ENCODE assay signal across 1 cellular context in genomic region chr22:38967451-38968450, GRCh38.
TF ChIP-seq lines count a peak whose summit lies in the region.

No MANE protein-coding gene starts in this region.

TF ChIP-seq in K562, 482 proteins besides CTCF, POLR2A, EP300 and RAD21 (continued from another document and continues in another):
- TF ChIP-seq CCAR2 (IDR thresholded peaks at IDR 0.05; ENCODE audit: low read depth, low read length), result no peak
- TF ChIP-seq NCOA2 (IDR thresholded peaks at IDR 0.05; ENCODE audit: partially characterized antibody in 2 of 2), result no peak
- TF ChIP-seq NR2C2 (CRISPR knock-in tag; IDR thresholded peaks at IDR 0.05), result no peak
- TF ChIP-seq NR2C2 (tag; IDR thresholded peaks at IDR 0.05), result peak; percentile 37; the same call in 1 of the 2 replicates
- no peak for TF ChIP-seq JUNB (CRISPR knock-in tag; conservative IDR thresholded peaks at IDR 0.05)
- no peak for TF ChIP-seq ZNF584 (CRISPR knock-in tag; IDR thresholded peaks at IDR 0.05; ENCODE audit: low read depth)
- TF ChIP-seq ETV1 (tag; conservative IDR thresholded peaks at IDR 0.05; ENCODE audit: low read depth), result no peak
- TF ChIP-seq CBX2 (IDR thresholded peaks at IDR 0.05; ENCODE audit: insufficient read depth, low read length, poor library complexity, severe bottlenecking), result no peak
- TF ChIP-seq NUFIP1 (IDR thresholded peaks at IDR 0.05; ENCODE audit: partially characterized antibody), result no peak
- TF ChIP-seq RBM14 (IDR thresholded peaks at IDR 0.05; ENCODE audit: borderline replicate concordance, insufficient read depth, low read depth, low read length), result no peak
- TF ChIP-seq ZNF143 (CRISPR knock-in tag; IDR thresholded peaks at IDR 0.05), result no peak
- TF ChIP-seq CXXC5 (CRISPR knock-in tag; IDR thresholded peaks at IDR 0.05), result no peak
- no peak for TF ChIP-seq TAL1 (IDR thresholded peaks at IDR 0.05)
- TF ChIP-seq FOXJ2 (tag; IDR thresholded peaks at IDR 0.05), result no peak
- no peak for TF ChIP-seq ARID2 (IDR thresholded peaks at IDR 0.05)
- no peak for TF ChIP-seq KDM4B (IDR thresholded peaks at IDR 0.05; ENCODE audit: borderline replicate concordance in 2 of 2, low read depth in 1 of 2)
- TF ChIP-seq C11orf30 (IDR thresholded peaks at IDR 0.05; ENCODE audit: low read depth), result peak; percentile 40; the same call in 1 of the 2 replicates
- TF ChIP-seq KAT8 (IDR thresholded peaks at IDR 0.05; ENCODE audit: low read depth), result no peak
- TF ChIP-seq PRPF4 (IDR thresholded peaks at IDR 0.05; ENCODE audit: insufficient read depth, low read depth, low read length, poor library complexity, severe bottlenecking), result no peak
- TF ChIP-seq ZNF512 (tag; IDR thresholded peaks at IDR 0.05), result no peak
- TF ChIP-seq ZNF263 (CRISPR knock-in tag; IDR thresholded peaks at IDR 0.05; ENCODE audit: borderline replicate concordance), result peak; percentile 84
- TF ChIP-seq E2F8 (IDR thresholded peaks at IDR 0.05; ENCODE audit: low read depth, partially characterized antibody), result no peak
- TF ChIP-seq SUPT5H (IDR thresholded peaks at IDR 0.05), result no peak
- no peak for TF ChIP-seq FOXA1 (IDR thresholded peaks at IDR 0.05; ENCODE audit: borderline replicate concordance)
- TF ChIP-seq TCF7L2 (IDR thresholded peaks at IDR 0.05; ENCODE audit: low read depth, low read length), result no peak
- TF ChIP-seq BDP1 (IDR thresholded peaks at IDR 0.05; ENCODE audit: insufficient read depth, insufficient read length), result no peak
- peak; percentile 23; the same call in 1 of the 2 replicates for TF ChIP-seq VEZF1 (CRISPR knock-in tag; IDR thresholded peaks at IDR 0.05)
- no peak for TF ChIP-seq ZMIZ1 (IDR thresholded peaks at IDR 0.05; ENCODE audit: low read depth in 2 of 2, low read length in 2 of 2)
- no peak for TF ChIP-seq ZNF551 (CRISPR knock-in tag; IDR thresholded peaks at IDR 0.05)
- TF ChIP-seq ATF3 (IDR thresholded peaks at IDR 0.05), result peak; percentile 47; the same call in 1 of the 2 replicates
- no peak for TF ChIP-seq ATF3 (CRISPR knock-in tag; conservative IDR thresholded peaks at IDR 0.05)
- no peak for TF ChIP-seq NONO (IDR thresholded peaks at IDR 0.05; ENCODE audit: low read depth in 2 of 2, low read length in 1 of 2)
- no peak for TF ChIP-seq GTF3C2 (IDR thresholded peaks at IDR 0.05; ENCODE audit: borderline replicate concordance, extremely low read depth, insufficient read length)
- no peak for TF ChIP-seq IFI16 (CRISPR knock-in tag; IDR thresholded peaks at IDR 0.05)
- TF ChIP-seq GTF2A2 (tag; IDR thresholded peaks at IDR 0.05), result no peak
- no peak for TF ChIP-seq KLF16 (IDR thresholded peaks at IDR 0.05)
- TF ChIP-seq MAX (CRISPR knock-in tag; IDR thresholded peaks at IDR 0.05), result 0 out of 2 replicates have a peak, but pooled peaks have one; percentile 29
- TF ChIP-seq BCL6 (CRISPR knock-in tag; IDR thresholded peaks at IDR 0.05), result no peak
- no peak for TF ChIP-seq RBM17 (IDR thresholded peaks at IDR 0.05; ENCODE audit: borderline replicate concordance, low read depth, low read length)
- no peak for TF ChIP-seq ZNF133 (CRISPR knock-in tag; IDR thresholded peaks at IDR 0.05)
- TF ChIP-seq PTRF (tag; IDR thresholded peaks at IDR 0.05), result no peak
- peak; percentile 60; the same call in 1 of the 2 replicates for TF ChIP-seq CEBPG (CRISPR knock-in tag; IDR thresholded peaks at IDR 0.05)
- 0 out of 4 replicates have a peak, but pooled peaks of 1 of the 2 experiments have one; percentile 19 for TF ChIP-seq CEBPG (tag; conservative IDR thresholded peaks at IDR 0.05 in 1 of 2, IDR thresholded peaks at IDR 0.05 in 1 of 2)
- TF ChIP-seq ZNF316 (IDR thresholded peaks at IDR 0.05), result 0 out of 2 replicates have a peak, but pooled peaks have one; percentile 4
- TF ChIP-seq FOXJ3 (CRISPR knock-in tag; IDR thresholded peaks at IDR 0.05), result no peak
- no peak for TF ChIP-seq ZNF436 (CRISPR knock-in tag; IDR thresholded peaks at IDR 0.05)
- TF ChIP-seq STAT5B (CRISPR knock-in tag; IDR thresholded peaks at IDR 0.05), result no peak
- TF ChIP-seq KLF13 (tag; IDR thresholded peaks at IDR 0.05; ENCODE audit: borderline replicate concordance, low read depth), result no peak
- TF ChIP-seq ZNF583 (CRISPR knock-in tag; IDR thresholded peaks at IDR 0.05), result no peak
- no peak for TF ChIP-seq SAFB (IDR thresholded peaks at IDR 0.05; ENCODE audit: borderline replicate concordance, low read depth, low read length)
- TF ChIP-seq CTBP1 (IDR thresholded peaks at IDR 0.05; ENCODE audit: borderline replicate concordance), result peak; percentile 96
- TF ChIP-seq HMG20A (CRISPR knock-in tag; conservative IDR thresholded peaks at IDR 0.05), result no peak
- TF ChIP-seq THRA (IDR thresholded peaks at IDR 0.05), result no peak
- no peak for TF ChIP-seq IRF9 (tag; IDR thresholded peaks at IDR 0.05)
- no peak for TF ChIP-seq SNRNP70 (optimal IDR thresholded peaks at IDR 0.05; ENCODE audit: low read depth, low read length)
